Comparison of ENCODE assay signal across 1 cellular context in the genomic region with DNA sequence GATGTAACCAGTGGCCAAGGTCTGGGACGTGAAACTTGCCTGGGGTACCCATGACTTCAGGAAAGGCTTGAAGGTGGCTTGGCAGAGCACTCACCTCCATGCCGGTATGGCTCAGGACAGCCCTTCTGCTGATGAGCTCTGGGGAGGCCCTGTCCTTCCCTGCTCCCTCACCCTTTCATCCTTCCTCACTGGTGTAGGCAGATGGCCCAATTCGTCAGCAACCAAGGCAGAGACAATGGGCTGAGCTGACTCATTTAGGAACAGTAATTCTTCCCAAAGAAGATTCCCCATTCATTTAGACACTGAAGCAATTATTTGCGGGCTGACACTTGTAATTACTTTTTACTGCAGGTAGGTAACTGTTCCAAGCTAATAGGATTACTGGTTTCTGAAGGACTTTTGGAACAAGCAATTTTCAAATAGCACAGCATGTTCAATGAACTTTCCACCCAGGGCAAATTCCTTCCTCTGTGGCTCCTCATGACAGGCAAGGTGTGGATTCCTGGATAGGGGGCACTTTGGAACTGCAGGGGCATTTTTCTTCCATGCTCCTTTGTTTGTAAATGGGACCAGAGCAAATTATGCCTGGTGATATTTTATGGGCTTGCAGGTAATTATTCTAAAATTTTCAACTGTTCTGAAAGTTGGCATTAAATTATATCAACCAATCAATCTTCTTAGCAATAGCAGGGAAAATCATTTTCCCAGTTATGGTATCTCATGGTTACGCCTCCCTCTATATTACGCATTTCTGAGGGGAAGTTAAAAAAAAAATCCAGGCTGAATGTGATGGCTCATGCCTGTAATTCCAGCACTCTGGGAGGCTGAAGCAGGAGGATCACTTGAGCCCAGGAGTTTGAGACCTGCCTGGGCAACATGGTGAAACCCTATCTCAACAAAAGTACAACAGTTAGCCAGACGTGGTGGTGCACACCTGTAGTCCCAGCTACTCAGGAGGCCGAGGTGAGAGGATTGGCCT.
TF ChIP-seq lines count a peak whose summit lies in the region.

No MANE protein-coding gene starts in this region.

TF ChIP-seq in GM23338, 12 proteins besides CTCF, POLR2A, EP300 and RAD21:
- no peak for TF ChIP-seq POLR2AphosphoS5 (IDR thresholded peaks at IDR 0.05; ENCODE audit: low read depth)
- TF ChIP-seq, protein P1, sequence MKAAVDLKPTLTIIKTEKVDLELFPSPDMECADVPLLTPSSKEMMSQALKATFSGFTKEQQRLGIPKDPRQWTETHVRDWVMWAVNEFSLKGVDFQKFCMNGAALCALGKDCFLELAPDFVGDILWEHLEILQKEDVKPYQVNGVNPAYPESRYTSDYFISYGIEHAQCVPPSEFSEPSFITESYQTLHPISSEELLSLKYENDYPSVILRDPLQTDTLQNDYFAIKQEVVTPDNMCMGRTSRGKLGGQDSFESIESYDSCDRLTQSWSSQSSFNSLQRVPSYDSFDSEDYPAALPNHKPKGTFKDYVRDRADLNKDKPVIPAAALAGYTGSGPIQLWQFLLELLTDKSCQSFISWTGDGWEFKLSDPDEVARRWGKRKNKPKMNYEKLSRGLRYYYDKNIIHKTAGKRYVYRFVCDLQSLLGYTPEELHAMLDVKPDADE (IDR thresholded peaks at IDR 0.05): no peak
- TF ChIP-seq ZNF331 (CRISPR knock-in tag; IDR thresholded peaks at IDR 0.05; ENCODE audit: low read depth): no peak
- TF ChIP-seq EZH2 (IDR thresholded peaks at IDR 0.05; ENCODE audit: low read depth, unreplicated experiment): no peak
- no peak for TF ChIP-seq STAT1 (IDR thresholded peaks at IDR 0.05; ENCODE audit: unreplicated experiment)
- TF ChIP-seq EZH2phosphoT487 (IDR thresholded peaks at IDR 0.05; ENCODE audit: unreplicated experiment): no peak
- no peak for TF ChIP-seq NANOG (IDR thresholded peaks at IDR 0.05; ENCODE audit: borderline replicate concordance)
- TF ChIP-seq ZNF114 (CRISPR knock-in tag; IDR thresholded peaks at IDR 0.05): no peak
- no peak for TF ChIP-seq REST (IDR thresholded peaks at IDR 0.05; ENCODE audit: unreplicated experiment)
- no peak for TF ChIP-seq JUNB (IDR thresholded peaks at IDR 0.05; ENCODE audit: unreplicated experiment)
- TF ChIP-seq CREB1 (CRISPR knock-in tag; IDR thresholded peaks at IDR 0.05; ENCODE audit: low read depth): no peak
- TF ChIP-seq, protein P2, sequence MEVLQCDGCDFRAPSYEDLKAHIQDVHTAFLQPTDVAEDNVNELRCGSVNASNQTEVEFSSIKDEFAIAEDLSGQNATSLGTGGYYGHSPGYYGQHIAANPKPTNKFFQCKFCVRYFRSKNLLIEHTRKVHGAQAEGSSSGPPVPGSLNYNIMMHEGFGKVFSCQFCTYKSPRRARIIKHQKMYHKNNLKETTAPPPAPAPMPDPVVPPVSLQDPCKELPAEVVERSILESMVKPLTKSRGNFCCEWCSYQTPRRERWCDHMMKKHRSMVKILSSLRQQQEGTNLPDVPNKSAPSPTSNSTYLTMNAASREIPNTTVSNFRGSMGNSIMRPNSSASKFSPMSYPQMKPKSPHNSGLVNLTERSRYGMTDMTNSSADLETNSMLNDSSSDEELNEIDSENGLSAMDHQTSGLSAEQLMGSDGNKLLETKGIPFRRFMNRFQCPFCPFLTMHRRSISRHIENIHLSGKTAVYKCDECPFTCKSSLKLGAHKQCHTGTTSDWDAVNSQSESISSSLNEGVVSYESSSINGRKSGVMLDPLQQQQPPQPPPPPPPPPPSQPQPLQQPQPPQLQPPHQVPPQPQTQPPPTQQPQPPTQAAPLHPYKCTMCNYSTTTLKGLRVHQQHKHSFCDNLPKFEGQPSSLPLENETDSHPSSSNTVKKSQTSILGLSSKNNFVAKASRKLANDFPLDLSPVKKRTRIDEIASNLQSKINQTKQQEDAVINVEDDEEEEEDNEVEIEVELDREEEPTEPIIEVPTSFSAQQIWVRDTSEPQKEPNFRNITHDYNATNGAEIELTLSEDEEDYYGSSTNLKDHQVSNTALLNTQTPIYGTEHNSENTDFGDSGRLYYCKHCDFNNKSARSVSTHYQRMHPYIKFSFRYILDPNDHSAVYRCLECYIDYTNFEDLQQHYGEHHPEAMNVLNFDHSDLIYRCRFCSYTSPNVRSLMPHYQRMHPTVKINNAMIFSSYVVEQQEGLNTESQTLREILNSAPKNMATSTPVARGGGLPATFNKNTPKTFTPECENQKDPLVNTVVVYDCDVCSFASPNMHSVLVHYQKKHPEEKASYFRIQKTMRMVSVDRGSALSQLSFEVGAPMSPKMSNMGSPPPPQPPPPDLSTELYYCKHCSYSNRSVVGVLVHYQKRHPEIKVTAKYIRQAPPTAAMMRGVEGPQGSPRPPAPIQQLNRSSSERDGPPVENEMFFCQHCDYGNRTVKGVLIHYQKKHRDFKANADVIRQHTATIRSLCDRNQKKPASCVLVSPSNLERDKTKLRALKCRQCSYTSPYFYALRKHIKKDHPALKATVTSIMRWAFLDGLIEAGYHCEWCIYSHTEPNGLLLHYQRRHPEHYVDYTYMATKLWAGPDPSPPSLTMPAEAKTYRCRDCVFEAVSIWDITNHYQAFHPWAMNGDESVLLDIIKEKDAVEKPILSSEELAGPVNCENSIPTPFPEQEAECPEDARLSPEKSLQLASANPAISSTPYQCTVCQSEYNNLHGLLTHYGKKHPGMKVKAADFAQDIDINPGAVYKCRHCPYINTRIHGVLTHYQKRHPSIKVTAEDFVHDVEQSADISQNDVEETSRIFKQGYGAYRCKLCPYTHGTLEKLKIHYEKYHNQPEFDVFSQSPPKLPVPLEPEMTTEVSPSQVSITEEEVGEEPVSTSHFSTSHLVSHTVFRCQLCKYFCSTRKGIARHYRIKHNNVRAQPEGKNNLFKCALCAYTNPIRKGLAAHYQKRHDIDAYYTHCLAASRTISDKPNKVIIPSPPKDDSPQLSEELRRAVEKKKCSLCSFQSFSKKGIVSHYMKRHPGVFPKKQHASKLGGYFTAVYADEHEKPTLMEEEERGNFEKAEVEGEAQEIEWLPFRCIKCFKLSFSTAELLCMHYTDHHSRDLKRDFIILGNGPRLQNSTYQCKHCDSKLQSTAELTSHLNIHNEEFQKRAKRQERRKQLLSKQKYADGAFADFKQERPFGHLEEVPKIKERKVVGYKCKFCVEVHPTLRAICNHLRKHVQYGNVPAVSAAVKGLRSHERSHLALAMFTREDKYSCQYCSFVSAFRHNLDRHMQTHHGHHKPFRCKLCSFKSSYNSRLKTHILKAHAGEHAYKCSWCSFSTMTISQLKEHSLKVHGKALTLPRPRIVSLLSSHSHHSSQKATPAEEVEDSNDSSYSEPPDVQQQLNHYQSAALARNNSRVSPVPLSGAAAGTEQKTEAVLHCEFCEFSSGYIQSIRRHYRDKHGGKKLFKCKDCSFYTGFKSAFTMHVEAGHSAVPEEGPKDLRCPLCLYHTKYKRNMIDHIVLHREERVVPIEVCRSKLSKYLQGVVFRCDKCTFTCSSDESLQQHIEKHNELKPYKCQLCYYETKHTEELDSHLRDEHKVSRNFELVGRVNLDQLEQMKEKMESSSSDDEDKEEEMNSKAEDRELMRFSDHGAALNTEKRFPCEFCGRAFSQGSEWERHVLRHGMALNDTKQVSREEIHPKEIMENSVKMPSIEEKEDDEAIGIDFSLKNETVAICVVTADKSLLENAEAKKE (CRISPR knock-in tag; IDR thresholded peaks at IDR 0.05): no peak
